In the genomic region with DNA sequence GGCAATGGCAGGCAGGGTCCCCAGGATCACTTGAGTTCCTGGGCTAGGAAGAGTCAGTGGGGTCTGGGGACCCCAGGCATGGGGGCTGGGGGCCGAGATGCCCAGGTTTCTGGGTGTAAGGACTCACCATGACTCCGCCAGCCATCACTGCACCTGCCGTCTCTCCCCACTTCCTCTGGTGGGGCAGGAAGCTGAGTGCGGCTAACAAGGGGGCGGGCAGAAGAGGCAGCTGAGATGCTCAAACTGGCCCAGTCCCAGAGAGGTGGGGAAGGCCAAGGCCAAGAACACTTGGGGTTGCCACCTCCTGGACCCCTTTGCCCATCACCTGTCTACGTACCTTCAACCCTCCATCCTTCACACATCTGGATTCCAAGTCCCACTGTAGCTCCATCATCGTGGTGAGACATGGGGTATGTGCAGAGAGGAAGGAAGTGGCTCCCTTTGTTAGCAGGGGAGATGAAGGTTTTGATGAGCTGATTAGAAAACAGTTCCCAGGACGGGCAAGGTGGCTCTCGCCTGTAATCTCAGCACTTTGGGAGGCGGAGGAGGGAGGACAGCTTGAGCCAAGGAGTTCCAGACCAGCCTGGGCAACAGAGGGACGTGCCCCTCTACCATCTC, we compare ENCODE assay signal across 9 cellular contexts. TPM values are rescaled to one million over a fixed set of nuclear protein-coding genes. Genes with fewer than 3 reads are reported as not detected.
A peak's percentile ranks its signal among the peaks of the same experiment; 100 is the strongest.
DNase-seq lines count a peak whose midpoint lies in the region; ATAC-seq, FAIRE-seq and TF ChIP-seq lines count a peak whose summit lies in the region.
"Had no signal": no experiment of that assay in that cellular context is flagged by ENCODE, and none has a peak within 500 bp of the region (broad histone marks: within the 10 kb centered on the region; RNA-seq: fewer than 3 reads in every experiment).

A gene with protein sequence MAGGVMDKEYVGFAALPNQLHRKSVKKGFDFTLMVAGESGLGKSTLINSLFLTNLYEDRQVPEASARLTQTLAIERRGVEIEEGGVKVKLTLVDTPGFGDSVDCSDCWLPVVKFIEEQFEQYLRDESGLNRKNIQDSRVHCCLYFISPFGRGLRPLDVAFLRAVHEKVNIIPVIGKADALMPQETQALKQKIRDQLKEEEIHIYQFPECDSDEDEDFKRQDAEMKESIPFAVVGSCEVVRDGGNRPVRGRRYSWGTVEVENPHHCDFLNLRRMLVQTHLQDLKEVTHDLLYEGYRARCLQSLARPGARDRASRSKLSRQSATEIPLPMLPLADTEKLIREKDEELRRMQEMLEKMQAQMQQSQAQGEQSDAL (minus strand): TSS at position 164 of the 618 bp plus-strand sequence. CDS start 19 bp downstream, at position 145.

- peaks cover 14% of the 10 kb centered on the region; the same call in 1 of the 2 replicates for H3K36me3 ChIP-seq in OCI-LY1 (ENCODE audit: insufficient read depth, low read length)
- H3K36me3 ChIP-seq in PC-9 (ENCODE audit: low read depth): no peaks in the 10 kb centered on the region
- no peaks in the 10 kb centered on the region for H3K36me3 ChIP-seq in pancreas

- no peaks in the 10 kb centered on the region for H3K27me3 ChIP-seq in OCI-LY1 (ENCODE audit: insufficient read depth, low read length)
- no peaks in the 10 kb centered on the region for H3K27me3 ChIP-seq in PC-9 (ENCODE audit: insufficient read depth, low read depth)
- H3K27me3 ChIP-seq in pancreas: no peaks in the 10 kb centered on the region

- H3K9me2 ChIP-seq in OCI-LY1 (ENCODE audit: low read depth, low read length): no peaks in the 10 kb centered on the region
- no peaks in the 10 kb centered on the region for H3K9me2 ChIP-seq in PC-9 (ENCODE audit: insufficient read depth)

- H3K79me2 ChIP-seq in OCI-LY1 (ENCODE audit: insufficient read depth, low read length) (peaks cover 8% of the 10 kb centered on the region; the same call in 1 of the 2 replicates), PC-9 (ENCODE audit: low read depth) (peaks cover 13% of the 10 kb centered on the region; the same call in 1 of the 2 replicates)

- H3K27ac ChIP-seq in OCI-LY1 (ENCODE audit: low read depth, low read length, poor library complexity, severe bottlenecking) (peak within 1 kb of the TSS; percentile 91), PC-9 (no peak within 1 kb of the TSS), pancreas (no peak within 1 kb of the TSS)

- intact Hi-C loops in PC-9 (cut with micrococcal nuclease; ENCODE audit: unreplicated experiment) (no loop called here), pancreas (cut with DNase I) (no loop called here)

- H3K4me2 ChIP-seq in OCI-LY1 (ENCODE audit: low read length) (peak within 1 kb of the TSS; percentile 95), PC-9 (no peak within 1 kb of the TSS)

- peak within 1 kb of the TSS; percentile 59; the same call in 1 of the 2 replicates for H3K4me3 ChIP-seq in GM08714 (ENCODE audit: low read length)
- peak within 1 kb of the TSS; percentile 92 for H3K4me3 ChIP-seq in OCI-LY1 (ENCODE audit: low read depth, low read length, poor library complexity, severe bottlenecking)
- H3K4me3 ChIP-seq in PC-9: no peak within 1 kb of the TSS
- no peak within 1 kb of the TSS for H3K4me3 ChIP-seq in pancreas

- POLR2A ChIA-PET in PC-9 (lab: Charles Lee; ENCODE audit: unreplicated experiment): interaction anchor here (0.6 kb wide), 1 partner anchor 48 kb away, joined by 3 read pairs; no protein-coding TSS in a partner anchor

- H3K9ac ChIP-seq in OCI-LY1 (ENCODE audit: low read length): peak within 1 kb of the TSS; percentile 94

- peaks cover 11% of the 10 kb centered on the region; the same call in 1 of the 2 replicates for H3F3A ChIP-seq in OCI-LY1 (ENCODE audit: insufficient read depth, low read length)
- H3F3A ChIP-seq in PC-9 (ENCODE audit: insufficient read depth, low read depth): peaks cover 23% of the 10 kb centered on the region

- BruUV-seq in PC-9 (replicated peaks; lab: Mats Ljungman, UMichigan): no TSS peak

- H3K4me1 ChIP-seq in OCI-LY1 (ENCODE audit: insufficient read depth, low read length, severe bottlenecking) (peaks cover 57% of the 10 kb centered on the region), PC-9 (replicated peaks; ENCODE audit: insufficient read depth) (peaks cover 9% of the 10 kb centered on the region; the same call in 1 of the 2 replicates), pancreas (peaks cover 0 to 4% (median 0%) of the 10 kb centered on the region in 3 donors)

- CTCF ChIA-PET in PC-9 (lab: Charles Lee): no interaction called here

- H2AFZ ChIP-seq in OCI-LY1 (ENCODE audit: low read length) (no peak within 1 kb of the TSS), PC-9 (no peak within 1 kb of the TSS)

- no peaks in the 10 kb centered on the region for H3K9me3 ChIP-seq in OCI-LY1 (ENCODE audit: low read length)
- H3K9me3 ChIP-seq in PC-9 (ENCODE audit: insufficient read depth, low read depth): no peaks in the 10 kb centered on the region
- no peaks in the 10 kb centered on the region for H3K9me3 ChIP-seq in pancreas

- peak; percentile 34 to 68 (median 50) for DNase-seq in activated naive CD4-positive, alpha-beta T cell (lab: John Stamatoyannopoulos, UW)
- DNase-seq in stimulated activated CD4-positive, alpha-beta T cell treated with anti-CD3 and anti-CD28 coated beads, Interleukin-15, amount 100 ng/mL, for 1 hour (ENCODE audit: low read depth in 1 of 2, low spot score in 1 of 2): peak; percentile 55
- DNase-seq in PC-9 (no peak), pancreas (no peak), SW480 (ENCODE audit: low spot score) (no peak)

- 53 to 64% methylated on average over 11 of the region's 11 CpGs for WGBS in pancreas, 2 donors

- H4K20me1 ChIP-seq in OCI-LY1 (ENCODE audit: insufficient read depth, low read length) (no peaks in the 10 kb centered on the region), PC-9 (ENCODE audit: insufficient read depth) (no peaks in the 10 kb centered on the region)

- no peak for ATAC-seq in pancreas
- no peak for ATAC-seq in GM18909 (IDR thresholded peaks at IDR 0.05; ENCODE audit: poor library complexity, unreplicated experiment)

- FAIRE-seq in pancreas (lab: Jason Lieb, UNC): no peak
- FAIRE-seq: bronchial epithelial cell had no signal

- TF ChIP-seq CTCF in OCI-LY1 (IDR thresholded peaks at IDR 0.05; ENCODE audit: low read length) (no peak), PC-9 (conservative IDR thresholded peaks at IDR 0.05) (no peak), pancreas (IDR thresholded peaks at IDR 0.05) (no peak)

RNA-seq across cellular contexts. Expression of the gene that starts here (rescaled TPM):
- total RNA-seq in PC-9 (2021) (6.7 and 7.6 TPM in 2 replicates), pancreas (1 to 10 TPM in 5 of 6 donors, under 1 TPM in 1; 0.63 to 1.8 (median 1.2) TPM)
- 1 to 10 TPM; 2.1 to 3.3 TPM for polyA plus RNA-seq in pancreas

Comparison
In these comparisons a context has a peak if more than half of its experiments do, and no peak if none do; other contexts are left out.
1. H3K4me3 ChIP-seq: peak in GM08714 (single experiment) and OCI-LY1 (single experiment); none in PC-9 (single experiment) and pancreas (0 of 4).
2. DNase-seq: peak in activated naive CD4-positive, alpha-beta T cell (4 of 4) and stimulated activated CD4-positive, alpha-beta T cell treated with anti-CD3 and anti-CD28 coated beads, Interleukin-15, amount 100 ng/mL, for 1 hour (2 of 2); none in PC-9 (0 of 2), pancreas (0 of 6) and SW480 (single experiment).